21 cellular contexts compared by ENCODE assay signal in genomic region chr1:93658188-93658587, GRCh38.
"Had no signal": no experiment of that assay in that cellular context is flagged by ENCODE, and none has a peak within 500 bp of the region (broad histone marks: within the 10 kb centered on the region; RNA-seq: fewer than 3 reads in every experiment).

No MANE protein-coding gene starts in this region.

- H3K4me3 Mint-ChIP-seq: activated naive CD4-positive, alpha-beta T cell treated with anti-CD3 and anti-CD28 coated beads for 36 hours; naive thymus-derived CD8-positive, alpha-beta T cell; neural progenitor cell had no signal

- H3K9me3 Mint-ChIP-seq: activated naive CD4-positive, alpha-beta T cell treated with anti-CD3 and anti-CD28 coated beads for 36 hours; naive thymus-derived CD8-positive, alpha-beta T cell had no signal

- H3K36me3 ChIP-seq: cardiac muscle cell, neural progenitor cell, sigmoid colon, uterus, WERI-Rb-1 had no signal

- H3K4me1 ChIP-seq: uterus had no signal

- H3K4me1 Mint-ChIP-seq: naive thymus-derived CD8-positive, alpha-beta T cell had no signal

- H3K27me3 ChIP-seq: cardiac muscle cell, neural progenitor cell, sigmoid colon, testis, uterus had no signal

- H3K27me3 Mint-ChIP-seq: progenitor cell of endocrine pancreas had no signal

- ATAC-seq: left lobe of liver; lower lobe of right lung; naive thymus-derived CD8-positive, alpha-beta T cell had no signal

- H2AFZ ChIP-seq: neural progenitor cell had no signal

- DNase-seq: activated CD4-positive, CD25-positive, alpha-beta regulatory T cell treated with anti-CD3 and anti-CD28 coated beads, Interleukin-2, amount 50 U/mL, for 72 hours; activated naive CD4-positive, alpha-beta T cell treated with anti-CD3 and anti-CD28 coated beads for 36 hours; activated T-cell treated with anti-CD3 and anti-CD28 coated beads, Interleukin-2, amount 50 U/mL, for 1 hour; amygdala; erythroblast; foreskin melanocyte; lower lobe of right lung; naive thymus-derived CD8-positive, alpha-beta T cell; retina; sigmoid colon; stimulated activated CD4-positive, alpha-beta T cell treated with anti-CD3 and anti-CD28 coated beads, Interleukin-2, amount 100 ng/mL, for 48 hours; stimulated activated CD8-positive, alpha-beta memory T cell treated with anti-CD3 and anti-CD28 coated beads, Interleukin-4, amount 100 ng/mL, for 48 hours; stimulated activated naive CD4-positive, alpha-beta T cell; testis; trophoblast cell; uterus; WERI-Rb-1 had no signal

- H3K9me3 ChIP-seq: lower lobe of right lung, sigmoid colon, testis, uterus had no signal

- H3K4me2 ChIP-seq: neural progenitor cell had no signal

- H3K27ac ChIP-seq: cardiac muscle cell, lower lobe of right lung, neural progenitor cell, sigmoid colon, testis, uterus, WERI-Rb-1 had no signal

- H3K4me3 ChIP-seq: cardiac muscle cell, lower lobe of right lung, neural progenitor cell, sigmoid colon, testis, uterus had no signal

- H3K27ac Mint-ChIP-seq: activated naive CD4-positive, alpha-beta T cell treated with anti-CD3 and anti-CD28 coated beads for 36 hours; naive thymus-derived CD8-positive, alpha-beta T cell; neural progenitor cell; progenitor cell of endocrine pancreas had no signal

- H3K36me3 Mint-ChIP-seq: naive thymus-derived CD8-positive, alpha-beta T cell had no signal
